Comparison of ENCODE assay signal across 21 cellular contexts in the genomic region with DNA sequence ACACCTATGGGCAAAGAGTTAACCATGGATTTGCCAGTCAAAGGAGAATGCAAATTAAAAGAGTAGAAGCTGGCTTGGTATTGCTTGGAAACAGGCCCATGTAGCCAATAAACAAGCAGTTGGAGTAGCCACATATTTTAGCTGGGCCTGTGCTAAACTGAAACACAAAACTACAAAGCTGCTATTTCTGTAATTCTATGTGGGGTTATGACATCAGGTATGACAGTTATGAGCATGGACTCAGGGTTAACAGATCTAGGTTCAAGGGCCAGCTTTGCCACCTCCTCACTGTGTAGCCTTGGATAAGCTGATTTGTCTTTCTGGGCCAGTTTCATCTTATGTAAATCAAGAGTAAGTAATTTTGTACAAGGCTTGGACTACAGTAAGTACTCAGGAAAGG.
A peak's percentile ranks its signal among the peaks of the same experiment; 100 is the strongest.
DNase-seq lines count a peak whose midpoint lies in the region; ATAC-seq, FAIRE-seq and TF ChIP-seq lines count a peak whose summit lies in the region.
"Had no signal": no experiment of that assay in that cellular context is flagged by ENCODE, and none has a peak within 500 bp of the region (broad histone marks: within the 10 kb centered on the region; RNA-seq: fewer than 3 reads in every experiment).

No MANE protein-coding gene starts in this region.

- no peaks in the 10 kb centered on the region for H3K4me1 ChIP-seq in kidney (ENCODE audit: control insufficient read depth in 1 of 2, insufficient read depth in 1 of 2, low read depth in 1 of 2, low read length in 2 of 2)
- peaks cover 0 to 24% of the 10 kb centered on the region in 2 donors for H3K4me1 ChIP-seq in left lung
- H3K4me1 ChIP-seq: right lobe of liver, vagina had no signal

- DNase-seq in kidney (no peak), left lung (no peak), kidney glomerular epithelial cell (lab: John Stamatoyannopoulos, UW) (no peak)
- no peak for DNase-seq in natural killer cell treated with Interleukin-12 subunit alpha and Interleukin-12 subunit beta and Interleukin-15 and Interleukin-18, amount 100 ng/mL, for 72 hours (ENCODE audit: low spot score)
- DNase-seq: activated CD4-positive, alpha-beta T cell treated with anti-CD3 and anti-CD28 coated beads, Interleukin-2, amount 10 ng/mL, durations not matched to agents 24 days and 14 days; activated gamma-delta T cell treated with Interleukin-2 at 50 U/mL for 16 hours; AML-193; effector CD4-positive, alpha-beta T cell; HFFc6; KG1; NCI-H1105 treated with DMSO at 0.1 percent for 48 hours; NCI-H69; right lobe of liver; Right ventricle myocardium superior; stimulated activated CD4-positive, alpha-beta T cell treated with anti-CD3 and anti-CD28 coated beads, Interleukin-1b, Interleukin-23, amount 100 ng/mL, for 48 hours had no signal

- no peaks in the 10 kb centered on the region for H3K9me3 Mint-ChIP-seq in natural killer cell treated with Interleukin-12 subunit alpha and Interleukin-12 subunit beta and Interleukin-15 and Interleukin-18, amount 100 ng/mL, for 72 hours
- H3K9me3 Mint-ChIP-seq: activated CD4-positive, alpha-beta T cell treated with anti-CD3 and anti-CD28 coated beads, Interleukin-2, amount 10 ng/mL, durations not matched to agents 24 days and 14 days; central memory CD8-positive, alpha-beta T cell; HFFc6 had no signal

- no peak overlapping the region for H3K27ac Mint-ChIP-seq in natural killer cell treated with Interleukin-12 subunit alpha and Interleukin-12 subunit beta and Interleukin-15 and Interleukin-18, amount 100 ng/mL, for 72 hours
- H3K27ac Mint-ChIP-seq: activated CD4-positive, alpha-beta T cell treated with anti-CD3 and anti-CD28 coated beads, Interleukin-2, amount 10 ng/mL, durations not matched to agents 24 days and 14 days; HFFc6 had no signal

- H3K4me1 Mint-ChIP-seq in natural killer cell treated with Interleukin-12 subunit alpha and Interleukin-12 subunit beta and Interleukin-15 and Interleukin-18, amount 100 ng/mL, for 72 hours (ENCODE audit: low read depth in 2 of 2): peaks cover 5% of the 10 kb centered on the region in 2 donors
- H3K4me1 Mint-ChIP-seq: central memory CD8-positive, alpha-beta T cell had no signal

- H3K36me3 Mint-ChIP-seq in natural killer cell treated with Interleukin-12 subunit alpha and Interleukin-12 subunit beta and Interleukin-15 and Interleukin-18, amount 100 ng/mL, for 72 hours: no peaks in the 10 kb centered on the region

- H3K27me3 Mint-ChIP-seq in natural killer cell treated with Interleukin-12 subunit alpha and Interleukin-12 subunit beta and Interleukin-15 and Interleukin-18, amount 100 ng/mL, for 72 hours: peaks cover 6 to 25% of the 10 kb centered on the region in 2 donors
- H3K27me3 Mint-ChIP-seq: activated CD4-positive, alpha-beta T cell treated with anti-CD3 and anti-CD28 coated beads, Interleukin-2, amount 10 ng/mL, durations not matched to agents 24 days and 14 days had no signal

- H3K4me3 ChIP-seq in kidney (ENCODE audit: low read length in 2 of 2) (no peak overlapping the region), left lung (no peak overlapping the region)
- H3K4me3 ChIP-seq: right lobe of liver, vagina had no signal

- TF ChIP-seq CTCF in kidney (IDR thresholded peaks at IDR 0.05; ENCODE audit: borderline replicate concordance, extremely low read depth, insufficient read depth): no peak
- TF ChIP-seq CTCF in left lung (IDR thresholded peaks at IDR 0.05): no peak

- no peak for FAIRE-seq in kidney (lab: Jason Lieb, UNC)

- ATAC-seq in GM18909 (IDR thresholded peaks at IDR 0.05; ENCODE audit: poor library complexity, unreplicated experiment): peak; percentile 51
- ATAC-seq in GM21786 (IDR thresholded peaks at IDR 0.05; ENCODE audit: unreplicated experiment): peak; percentile 36
- ATAC-seq in HG03159 (IDR thresholded peaks at IDR 0.05; ENCODE audit: unreplicated experiment): peak; percentile 50
- ATAC-seq in left lung: no peak
- ATAC-seq in natural killer cell treated with Interleukin-12 subunit alpha and Interleukin-12 subunit beta and Interleukin-15 and Interleukin-18, amount 100 ng/mL, for 72 hours: no peak
- ATAC-seq: esophagus mucosa, right lobe of liver had no signal

- no peak overlapping the region for H3K9ac ChIP-seq in kidney (ENCODE audit: low read length in 2 of 2)

- no peaks in the 10 kb centered on the region for H3K36me3 ChIP-seq in kidney (ENCODE audit: control insufficient read depth in 1 of 2, insufficient read depth in 2 of 2, low read length in 2 of 2)
- no peaks in the 10 kb centered on the region for H3K36me3 ChIP-seq in left lung
- H3K36me3 ChIP-seq: right lobe of liver, vagina had no signal

- H3K27ac ChIP-seq in kidney (ENCODE audit: low read depth in 2 of 2, low read length in 2 of 2) (no peak overlapping the region), left lung (no peak overlapping the region)
- H3K27ac ChIP-seq: right lobe of liver, vagina had no signal

- intact Hi-C loops in kidney (cut with DNase I) (loop anchor here (10.0 kb wide), 1 partner anchor 263 kb away; no protein-coding TSS in a partner anchor), left lung (cut with DNase I) (no loop called here)

- no peak overlapping the region for H3K4me3 Mint-ChIP-seq in natural killer cell treated with Interleukin-12 subunit alpha and Interleukin-12 subunit beta and Interleukin-15 and Interleukin-18, amount 100 ng/mL, for 72 hours
- H3K4me3 Mint-ChIP-seq: activated CD4-positive, alpha-beta T cell treated with anti-CD3 and anti-CD28 coated beads, Interleukin-2, amount 10 ng/mL, durations not matched to agents 24 days and 14 days; central memory CD8-positive, alpha-beta T cell; HFFc6 had no signal

- H3K27me3 ChIP-seq in left lung: no peaks in the 10 kb centered on the region
- H3K27me3 ChIP-seq: right lobe of liver, vagina had no signal

- H3K9me3 ChIP-seq in kidney (ENCODE audit: control insufficient read depth in 1 of 2, low read length in 2 of 2): no peaks in the 10 kb centered on the region
- no peaks in the 10 kb centered on the region for H3K9me3 ChIP-seq in left lung
- H3K9me3 ChIP-seq: right lobe of liver, vagina had no signal

Comparison
In these comparisons a context has a peak if more than half of its experiments do, and no peak if none do; other contexts are left out.
1. ATAC-seq: peak in GM18909 (single experiment), GM21786 (single experiment) and HG03159 (single experiment); none in left lung (single experiment) and natural killer cell treated with Interleukin-12 subunit alpha and Interleukin-12 subunit beta and Interleukin-15 and Interleukin-18, amount 100 ng/mL, for 72 hours (0 of 2).